24 cellular contexts compared by ENCODE assay signal in genomic region chr3:41222508-41222907, GRCh38. TPM values are rescaled to one million over a fixed set of nuclear protein-coding genes. Genes with fewer than 3 reads are reported as not detected.
DNase-seq lines count a peak whose midpoint lies in the region; ATAC-seq and TF ChIP-seq lines count a peak whose summit lies in the region.
"Had no signal": no experiment of that assay in that cellular context is flagged by ENCODE, and none has a peak within 500 bp of the region (broad histone marks: within the 10 kb centered on the region; RNA-seq: fewer than 3 reads in every experiment).

No MANE protein-coding gene starts in this region.

- H3K4me3 Mint-ChIP-seq in natural killer cell = peak overlapping the region; percentile 40
- no peak overlapping the region for H3K4me3 Mint-ChIP-seq in natural killer cell treated with Interleukin-12 subunit alpha and Interleukin-12 subunit beta and Interleukin-15 and Interleukin-18, amount 100 ng/mL, for 72 hours
- H3K4me3 Mint-ChIP-seq: activated T-cell treated with anti-CD3 and anti-CD28 coated beads, Interleukin-2, amount 50 U/mL, for 4 hours; stimulated activated memory B cell treated with anti-CD40 and anti-IgM and Interleukin-4, amounts not matched to agents 10 μg/mL and 1 μg/mL and 100 μg/mL, for 72 hours had no signal

- peaks cover 12% of the 10 kb centered on the region for H3K36me3 Mint-ChIP-seq in natural killer cell
- peaks cover 15% of the 10 kb centered on the region for H3K36me3 Mint-ChIP-seq in natural killer cell treated with Interleukin-12 subunit alpha and Interleukin-12 subunit beta and Interleukin-15 and Interleukin-18, amount 100 ng/mL, for 72 hours

- H3K27ac ChIP-seq in caudate nucleus (ENCODE audit: low read depth, low read length) = no peak overlapping the region
- H3K27ac ChIP-seq: C4-2B, KMS-11, parathyroid adenoma, RWPE1 had no signal

- peaks cover 74 to 77% of the 10 kb centered on the region in 2 donors for H3K4me1 Mint-ChIP-seq in natural killer cell
- peaks cover 53 to 64% of the 10 kb centered on the region in 2 donors for H3K4me1 Mint-ChIP-seq in natural killer cell treated with Interleukin-12 subunit alpha and Interleukin-12 subunit beta and Interleukin-15 and Interleukin-18, amount 100 ng/mL, for 72 hours (ENCODE audit: low read depth in 2 of 2)

- no peak for DNase-seq in natural killer cell
- no peak for DNase-seq in natural killer cell treated with Interleukin-12 subunit alpha and Interleukin-12 subunit beta and Interleukin-15 and Interleukin-18, amount 100 ng/mL, for 72 hours (ENCODE audit: low spot score)
- peak; percentile 42 for DNase-seq in choroid plexus epithelial cell (ENCODE audit: low read depth)
- DNase-seq in left lobe of liver (ENCODE audit: low spot score) = no peak
- no peak for DNase-seq in caudate nucleus (lab: John Stamatoyannopoulos, UW)
- no peak for DNase-seq in OCI-M2 (lab: John Stamatoyannopoulos, UW; ENCODE audit: unreplicated experiment)
- DNase-seq: activated CD4-positive, CD25-positive, alpha-beta regulatory T cell treated with anti-CD3 and anti-CD28 coated beads, Interleukin-2, amount 50 U/mL, for 72 hours; activated naive CD4-positive, alpha-beta T cell treated with Interleukin-2 at 50 U/mL for 16 hours; activated T-cell treated with anti-CD3 and anti-CD28 coated beads, Interleukin-2, amount 50 U/mL, for 4 hours; amygdala; NCI-H1436; NCI-H2107; NCI-H446; NCI-H82; stimulated activated CD4-positive, alpha-beta T cell treated with anti-CD3 and anti-CD28 coated beads, Interleukin-4, amount 100 ng/mL, for 1 hour; substantia nigra; T-helper 1 cell had no signal

- peak overlapping the region; percentile 13 to 67 for H3K27ac Mint-ChIP-seq in natural killer cell
- peak overlapping the region in 1 of 2 donors; percentile 32 for H3K27ac Mint-ChIP-seq in natural killer cell treated with Interleukin-12 subunit alpha and Interleukin-12 subunit beta and Interleukin-15 and Interleukin-18, amount 100 ng/mL, for 72 hours
- H3K27ac Mint-ChIP-seq: stimulated activated memory B cell treated with anti-CD40 and anti-IgM and Interleukin-4, amounts not matched to agents 10 μg/mL and 1 μg/mL and 100 μg/mL, for 72 hours had no signal

- H3K27me3 Mint-ChIP-seq in natural killer cell (ENCODE audit: low read depth in 2 of 2) = no peaks in the 10 kb centered on the region
- H3K27me3 Mint-ChIP-seq in natural killer cell treated with Interleukin-12 subunit alpha and Interleukin-12 subunit beta and Interleukin-15 and Interleukin-18, amount 100 ng/mL, for 72 hours = no peaks in the 10 kb centered on the region
- H3K27me3 Mint-ChIP-seq: stimulated activated memory B cell treated with anti-CD40 and anti-IgM and Interleukin-4, amounts not matched to agents 10 μg/mL and 1 μg/mL and 100 μg/mL, for 72 hours had no signal

- no peaks in the 10 kb centered on the region for H3K9me3 Mint-ChIP-seq in natural killer cell
- H3K9me3 Mint-ChIP-seq in natural killer cell treated with Interleukin-12 subunit alpha and Interleukin-12 subunit beta and Interleukin-15 and Interleukin-18, amount 100 ng/mL, for 72 hours = no peaks in the 10 kb centered on the region
- H3K9me3 Mint-ChIP-seq: activated T-cell treated with anti-CD3 and anti-CD28 coated beads, Interleukin-2, amount 50 U/mL, for 4 hours; stimulated activated memory B cell treated with anti-CD40 and anti-IgM and Interleukin-4, amounts not matched to agents 10 μg/mL and 1 μg/mL and 100 μg/mL, for 72 hours had no signal

- no peak for TF ChIP-seq CTCF in natural killer cell (IDR thresholded peaks at IDR 0.05)
- no peak for TF ChIP-seq CTCF in choroid plexus epithelial cell (conservative IDR thresholded peaks at IDR 0.05; ENCODE audit: low read depth, low read length)

- intact Hi-C loops in natural killer cell (cut with micrococcal nuclease) = no loop called here

- ATAC-seq in natural killer cell (no peak), left lobe of liver (peak; percentile 17), HG03097 (IDR thresholded peaks at IDR 0.05; ENCODE audit: low FRiP score, unreplicated experiment) (no peak)
- ATAC-seq in natural killer cell treated with Interleukin-12 subunit alpha and Interleukin-12 subunit beta and Interleukin-15 and Interleukin-18, amount 100 ng/mL, for 72 hours = no peak
- ATAC-seq: activated T-cell treated with anti-CD3 and anti-CD28 coated beads, Interleukin-2, amount 50 U/mL, for 4 hours; stimulated activated memory B cell treated with anti-CD40 and anti-IgM and Interleukin-4, amounts not matched to agents 10 μg/mL and 1 μg/mL and 100 μg/mL, for 72 hours had no signal

- no peak overlapping the region for H3K4me3 ChIP-seq in choroid plexus epithelial cell (ENCODE audit: low read depth, low read length)
- H3K4me3 ChIP-seq: lung had no signal

RNA-seq across cellular contexts. Expression of gene CTNNB1, which starts 23.2 kb away (rescaled TPM):
- total RNA-seq in natural killer cell (100 to 1,000 TPM; 213 to 258 (median 230) TPM), left lobe of liver (157 TPM)
- total RNA-seq in natural killer cell treated with Interleukin-12 subunit alpha and Interleukin-12 subunit beta and Interleukin-15 and Interleukin-18, amount 100 ng/mL, for 72 hours = 100 to 1,000 TPM; 140 to 155 TPM
